Comparison of ENCODE assay signal across 10 cellular contexts in the genomic region with DNA sequence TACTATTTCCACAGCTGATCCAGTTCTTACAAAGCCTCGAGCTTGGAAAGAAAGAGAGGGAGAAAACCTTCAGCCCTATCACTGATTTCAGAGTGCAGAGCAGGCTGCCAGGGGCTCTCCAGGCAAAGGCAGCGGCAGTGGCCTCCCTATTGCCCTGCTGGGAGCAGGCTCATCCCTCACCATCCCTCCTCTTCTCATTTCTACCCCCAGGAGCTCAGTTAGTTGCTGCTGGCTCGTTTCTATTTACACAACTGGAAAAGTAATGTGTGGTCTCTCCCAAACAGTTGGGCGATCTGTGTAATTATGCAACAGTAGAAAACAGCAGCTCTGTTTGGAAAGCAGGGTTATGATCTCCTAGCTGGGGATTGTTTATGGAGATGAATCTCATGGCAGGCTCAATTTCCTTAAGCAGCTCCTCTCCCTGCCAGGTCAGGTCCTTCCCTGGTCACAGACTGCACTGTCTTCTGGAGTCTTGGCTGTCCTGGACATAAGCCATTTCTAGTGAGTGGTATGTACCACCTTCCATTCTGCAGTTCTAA. TPM values are rescaled to one million over a fixed set of nuclear protein-coding genes. Genes with fewer than 3 reads are reported as not detected.
DNase-seq lines count a peak whose midpoint lies in the region; ATAC-seq and TF ChIP-seq lines count a peak whose summit lies in the region.
"Had no signal": no experiment of that assay in that cellular context is flagged by ENCODE, and none has a peak within 500 bp of the region (broad histone marks: within the 10 kb centered on the region; RNA-seq: fewer than 3 reads in every experiment).

No MANE protein-coding gene starts in this region.

- H3K4me3 ChIP-seq in BJ (ENCODE audit: low read depth, low read length) (no peak overlapping the region), SJSA1 (no peak overlapping the region), rectal smooth muscle tissue (ENCODE audit: low read length) (no peak overlapping the region)

- no peaks in the 10 kb centered on the region for H3K27me3 ChIP-seq in BJ (ENCODE audit: control insufficient read depth, insufficient read depth, low read length)
- no peaks in the 10 kb centered on the region for H3K27me3 ChIP-seq in SJSA1 (replicated peaks)
- no peaks in the 10 kb centered on the region for H3K27me3 ChIP-seq in rectal smooth muscle tissue (ENCODE audit: control insufficient read depth, insufficient read depth, low read length)

- peak; percentile 84 for DNase-seq in BJ (ENCODE audit: low read depth)
- DNase-seq in SJSA1 (ENCODE audit: low read depth in 1 of 2, low spot score in 2 of 2): peak; percentile 67 to 87
- no peak for DNase-seq in Right ventricle myocardium superior
- no peak for DNase-seq in activated T-cell treated with anti-CD3 and anti-CD28 coated beads, Interleukin-2, amount 50 U/mL, for 48 hours
- no peak for DNase-seq in erythroblast (lab: John Stamatoyannopoulos, UW)
- DNase-seq in NCI-H2029 (lab: John Stamatoyannopoulos, UW): no peak
- DNase-seq: activated naive CD4-positive, alpha-beta T cell treated with anti-CD3 and anti-CD28 coated beads, Interleukin-2, amount 10 ng/mL, durations not matched to agents 7 days and 5 days; KBM-7 had no signal

- no peaks in the 10 kb centered on the region for H3K9me3 ChIP-seq in SJSA1 (replicated peaks)

- CTCF ChIA-PET in BJ (lab: Yijun Ruan, JAX): interaction anchor here (0.9 to 2.2 kb wide), 6 partner anchors 10 to 209 kb away, joined by 3 to 10 read pairs (median 4); a partner anchor contains a TSS

- H3K4me1 ChIP-seq in SJSA1 (replicated peaks) (peaks cover 39% of the 10 kb centered on the region), rectal smooth muscle tissue (ENCODE audit: control insufficient read depth, insufficient read depth, low read length) (peaks cover 21% of the 10 kb centered on the region)

- POLR2A ChIA-PET in BJ (lab: Charles Lee): interaction anchor here (0.5 to 1.4 kb wide), 6 partner anchors 10 to 177 kb away, joined by 3 to 11 read pairs (median 5); no protein-coding TSS in a partner anchor

- peak; percentile 78 for ATAC-seq in Right ventricle myocardium superior (ENCODE audit: poor library complexity)
- ATAC-seq in GM18520 (IDR thresholded peaks at IDR 0.05; ENCODE audit: unreplicated experiment): no peak

- H3K36me3 ChIP-seq in BJ (ENCODE audit: control insufficient read depth, insufficient read depth, low read length) (no peaks in the 10 kb centered on the region), SJSA1 (no peaks in the 10 kb centered on the region), rectal smooth muscle tissue (ENCODE audit: control insufficient read depth, insufficient read depth, low read length) (no peaks in the 10 kb centered on the region)

- TF ChIP-seq POLR2A in erythroblast (IDR thresholded peaks at IDR 0.05; ENCODE audit: low read length): no peak

- intact Hi-C loops in Right ventricle myocardium superior (cut with DNase I): no loop called here

- H3K9ac ChIP-seq in rectal smooth muscle tissue (ENCODE audit: low read length): no peak overlapping the region

- TF ChIP-seq CTCF in BJ (IDR thresholded peaks at IDR 0.05; ENCODE audit: insufficient read depth, low read depth, low read length): 0 out of 2 replicates have a peak, but pooled peaks have one; percentile 10

- peak overlapping the region; percentile 44 for H3K27ac ChIP-seq in SJSA1
- H3K27ac ChIP-seq in rectal smooth muscle tissue (ENCODE audit: low read depth, low read length): peak overlapping the region; percentile 60

RNA-seq across cellular contexts. Expression of a gene that starts 28.7 kb away (rescaled TPM):
- polyA plus RNA-seq in BJ (2011; rRNA removed): 94.2 and 126 TPM in 2 replicates
- 212 and 247 TPM in 2 replicates for polyA minus RNA-seq in BJ (2011; rRNA and poly(A)+ RNA removed)
- 56.9 and 92.5 TPM in 2 replicates for total RNA-seq in SJSA1 (2014; rRNA removed; shearing (Covaris generic))
- total RNA-seq in Right ventricle myocardium superior: 43.2 TPM

Comparison
In these comparisons a context has a peak if more than half of its experiments do, and no peak if none do; other contexts are left out.
1. DNase-seq: peak in BJ (single experiment) and SJSA1 (2 of 2); none in Right ventricle myocardium superior (single experiment), activated T-cell treated with anti-CD3 and anti-CD28 coated beads, Interleukin-2, amount 50 U/mL, for 48 hours (0 of 2), erythroblast (0 of 2) and NCI-H2029 (single experiment).